Comparison of ENCODE assay signal across 14 cellular contexts in the genomic region with DNA sequence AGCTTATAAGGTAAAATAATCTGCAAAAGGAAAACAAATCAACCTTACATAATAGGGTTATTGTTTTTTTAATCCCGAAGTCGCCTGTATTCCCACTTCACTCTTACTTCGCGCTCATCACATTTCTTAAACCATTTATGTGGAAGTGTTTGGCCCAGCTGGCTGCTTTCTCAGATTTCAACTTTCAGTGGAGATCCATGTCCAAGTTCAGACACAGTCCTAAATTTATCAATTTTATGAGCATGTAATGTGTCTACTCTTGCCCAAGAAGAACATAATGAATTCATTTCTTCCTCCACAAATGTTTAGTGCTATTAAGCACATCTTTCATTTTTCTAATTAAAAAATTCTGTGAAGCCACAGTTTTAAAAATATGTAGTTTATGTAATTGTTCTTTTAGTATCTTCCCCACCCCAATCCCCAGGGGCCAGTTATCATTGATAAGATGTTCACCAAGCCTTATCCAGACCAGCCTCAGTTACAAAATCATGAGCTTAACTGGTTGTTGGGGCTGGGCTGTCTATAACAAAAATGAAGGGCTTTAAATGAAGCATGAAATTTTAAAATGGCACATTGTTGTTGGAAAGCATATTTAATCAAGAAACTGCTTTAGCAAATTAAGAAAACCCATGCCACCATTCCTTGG.
"Had no signal": no experiment of that assay in that cellular context is flagged by ENCODE, and none has a peak within 500 bp of the region (broad histone marks: within the 10 kb centered on the region; RNA-seq: fewer than 3 reads in every experiment).

No MANE protein-coding gene starts in this region.

- H3K36me3 ChIP-seq: left lung, stomach had no signal

- DNase-seq: activated B cell treated with CpG ODN at 0.5 μM for 24 hours; activated CD4-positive, alpha-beta T cell treated with anti-CD3 and anti-CD28 coated beads, Interleukin-2, amount 10 ng/mL, durations not matched to agents 24 days and 14 days; activated naive CD4-positive, alpha-beta T cell treated with anti-CD3 and anti-CD28 coated beads, Interleukin-2, amount 10 ng/mL, durations not matched to agents 7 days and 5 days; cerebellar nuclear complex; endodermal cell; foreskin keratinocyte; head of caudate nucleus; left lung; mesenchymal stem cell; stimulated activated CD4-positive, alpha-beta T cell treated with anti-CD3 and anti-CD28 coated beads, Interleukin-15, amount 100 ng/mL, for 24 hours; stimulated activated CD4-positive, alpha-beta T cell treated with anti-CD3 and anti-CD28 coated beads, Interleukin-4, amount 100 ng/mL, for 24 hours; stomach had no signal

- H3K4me3 ChIP-seq: left lung, stomach had no signal

- ATAC-seq: esophagus mucosa; foreskin keratinocyte; left lung; natural killer cell treated with Interleukin-12 subunit alpha and Interleukin-12 subunit beta and Interleukin-15 and Interleukin-18, amount 100 ng/mL, for 72 hours had no signal

- H3K9me3 ChIP-seq: left lung, stomach had no signal

- H3K4me1 ChIP-seq: foreskin keratinocyte, left lung, stomach had no signal

- H3K27ac ChIP-seq: foreskin keratinocyte, left lung, stomach had no signal

- H3K27me3 ChIP-seq: foreskin keratinocyte, left lung, stomach had no signal
